Comparison of ENCODE assay signal across 1 cellular context in the genomic region with DNA sequence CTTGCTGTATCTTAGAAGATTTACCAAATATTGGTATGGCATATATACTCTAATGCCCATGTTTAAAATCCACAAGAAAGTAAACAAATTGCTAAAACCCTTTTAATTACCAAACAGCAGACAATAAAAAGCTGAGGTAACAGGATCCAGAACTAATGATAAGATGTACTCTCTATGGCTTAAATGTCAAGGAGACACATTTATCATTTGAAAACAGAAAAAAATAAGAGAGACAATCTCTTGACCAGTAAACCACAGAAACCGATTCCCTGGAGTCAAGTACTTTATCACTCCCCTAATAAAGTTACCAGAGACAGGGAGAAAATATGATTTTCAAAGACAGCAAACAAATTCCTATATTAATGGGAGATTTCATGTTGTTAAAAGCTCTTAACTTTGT.
TF ChIP-seq lines count a peak whose summit lies in the region.

No MANE protein-coding gene starts in this region.

TF ChIP-seq in K562, 482 proteins besides CTCF, POLR2A, EP300 and RAD21 (continued from another document):
- TF ChIP-seq HNRNPLL (IDR thresholded peaks at IDR 0.05; ENCODE audit: low read depth, low read length, poor library complexity, severe bottlenecking) (no peak), ZNF41 (CRISPR knock-in tag; conservative IDR thresholded peaks at IDR 0.05) (no peak), SLC30A9 (CRISPR knock-in tag; IDR thresholded peaks at IDR 0.05) (no peak), NCOA2 (IDR thresholded peaks at IDR 0.05; ENCODE audit: partially characterized antibody in 2 of 2) (no peak), HDAC6 (IDR thresholded peaks at IDR 0.05; ENCODE audit: low read depth, low read length) (no peak)
- TF ChIP-seq, protein P1, sequence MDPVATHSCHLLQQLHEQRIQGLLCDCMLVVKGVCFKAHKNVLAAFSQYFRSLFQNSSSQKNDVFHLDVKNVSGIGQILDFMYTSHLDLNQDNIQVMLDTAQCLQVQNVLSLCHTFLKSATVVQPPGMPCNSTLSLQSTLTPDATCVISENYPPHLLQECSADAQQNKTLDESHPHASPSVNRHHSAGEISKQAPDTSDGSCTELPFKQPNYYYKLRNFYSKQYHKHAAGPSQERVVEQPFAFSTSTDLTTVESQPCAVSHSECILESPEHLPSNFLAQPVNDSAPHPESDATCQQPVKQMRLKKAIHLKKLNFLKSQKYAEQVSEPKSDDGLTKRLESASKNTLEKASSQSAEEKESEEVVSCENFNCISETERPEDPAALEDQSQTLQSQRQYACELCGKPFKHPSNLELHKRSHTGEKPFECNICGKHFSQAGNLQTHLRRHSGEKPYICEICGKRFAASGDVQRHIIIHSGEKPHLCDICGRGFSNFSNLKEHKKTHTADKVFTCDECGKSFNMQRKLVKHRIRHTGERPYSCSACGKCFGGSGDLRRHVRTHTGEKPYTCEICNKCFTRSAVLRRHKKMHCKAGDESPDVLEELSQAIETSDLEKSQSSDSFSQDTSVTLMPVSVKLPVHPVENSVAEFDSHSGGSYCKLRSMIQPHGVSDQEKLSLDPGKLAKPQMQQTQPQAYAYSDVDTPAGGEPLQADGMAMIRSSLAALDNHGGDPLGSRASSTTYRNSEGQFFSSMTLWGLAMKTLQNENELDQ (CRISPR knock-in tag; IDR thresholded peaks at IDR 0.05; ENCODE audit: borderline replicate concordance): no peak
